ENCODE assay signal across 21 cellular contexts in genomic region chr10:44259090-44259874, GRCh38.
"Had no signal": no experiment of that assay in that cellular context is flagged by ENCODE, and none has a peak within 500 bp of the region (broad histone marks: within the 10 kb centered on the region; RNA-seq: fewer than 3 reads in every experiment).

No MANE protein-coding gene starts in this region.

- H3K27ac ChIP-seq: colonic mucosa, gastroesophageal sphincter, heart right ventricle, prostate gland, skin epidermis, tibial nerve had no signal

- H3K9me3 Mint-ChIP-seq: central memory CD8-positive, alpha-beta T cell; nephron progenitor cell had no signal

- H3K36me3 ChIP-seq: colonic mucosa, gastroesophageal sphincter, heart right ventricle, prostate gland, tibial nerve had no signal

- H3K4me1 ChIP-seq: colonic mucosa, prostate gland had no signal

- ATAC-seq: activated CD4-positive, CD25-positive, alpha-beta regulatory T cell treated with anti-CD3 and anti-CD28 coated beads, Interleukin-2, amount 50 U/mL, for 24 hours; activated T-cell treated with anti-CD3 and anti-CD28 coated beads, Interleukin-2, amount 50 U/mL, for 4 hours; gastroesophageal sphincter; heart right ventricle; left colon; right cardiac atrium had no signal

- H3K27me3 ChIP-seq: colonic mucosa, gastroesophageal sphincter, heart right ventricle, tibial nerve had no signal

- H3K4me3 Mint-ChIP-seq: activated T-cell treated with anti-CD3 and anti-CD28 coated beads, Interleukin-2, amount 50 U/mL, for 4 hours; central memory CD8-positive, alpha-beta T cell; nephron progenitor cell; stimulated activated naive CD8-positive, alpha-beta T cell treated with anti-CD3 and anti-CD28 coated beads, Interleukin-15, Interleukin-2, amounts not matched to agents 100 ng/mL and 50 ng/mL, for 24 hours had no signal

- H3K4me1 Mint-ChIP-seq: central memory CD8-positive, alpha-beta T cell had no signal

- DNase-seq: activated CD4-positive, alpha-beta T cell treated with anti-CD3 and anti-CD28 coated beads, Interleukin-2, amount 50 U/mL, for 1 hour; activated CD8-positive, alpha-beta memory T cell treated with anti-CD3 and anti-CD28 coated beads, Interleukin-2, amount 50 U/mL, for 4 hours; activated naive CD4-positive, alpha-beta T cell treated with anti-CD3 and anti-CD28 coated beads, Interleukin-2, amount 50 U/mL, for 16 hours; activated T-cell treated with anti-CD3 and anti-CD28 coated beads, Interleukin-2, amount 50 U/mL, for 4 hours; aorta; colonic mucosa; heart right ventricle; left colon; nephron progenitor cell; occipital lobe; right cardiac atrium; stimulated activated CD4-positive, alpha-beta T cell treated with anti-CD3 and anti-CD28 coated beads, Interleukin-15, amount 100 ng/mL, for 24 hours; stimulated activated CD4-positive, alpha-beta T cell treated with anti-CD3 and anti-CD28 coated beads, Interleukin-2, amount 100 ng/mL, for 48 hours; T1000 had no signal

- H3K27ac Mint-ChIP-seq: nephron progenitor cell; stimulated activated naive CD8-positive, alpha-beta T cell treated with anti-CD3 and anti-CD28 coated beads, Interleukin-15, Interleukin-2, amounts not matched to agents 100 ng/mL and 50 ng/mL, for 24 hours had no signal

- H3K9me3 ChIP-seq: colonic mucosa, gastroesophageal sphincter, heart right ventricle, prostate gland, tibial nerve had no signal

- H3K4me3 ChIP-seq: colonic mucosa, gastroesophageal sphincter, heart right ventricle, prostate gland, skin epidermis, tibial nerve had no signal
